ENCODE assay signal across 1 cellular context in genomic region chr13:113046066-113046882, GRCh38.
TF ChIP-seq lines count a peak whose summit lies in the region.

No MANE protein-coding gene starts in this region.

TF ChIP-seq in H1, 55 proteins besides CTCF, POLR2A, EP300 and RAD21:
- TF ChIP-seq CREB1 (IDR thresholded peaks at IDR 0.05) (no peak), KDM4A (IDR thresholded peaks at IDR 0.05; ENCODE audit: low read depth, low read length, severe bottlenecking) (no peak), SUZ12 (IDR thresholded peaks at IDR 0.05; ENCODE audit: low read length) (no peak), ASH2L (IDR thresholded peaks at IDR 0.05; ENCODE audit: low read length) (no peak), CHD1 (IDR thresholded peaks at IDR 0.05; ENCODE audit: low read depth, low read length) (no peak), KDM1A (IDR thresholded peaks at IDR 0.05; ENCODE audit: borderline replicate concordance, low read length) (no peak), TCF12 (IDR thresholded peaks at IDR 0.05; ENCODE audit: low read depth, low read length) (no peak), MAX (IDR thresholded peaks at IDR 0.05) (no peak), GTF2F1 (IDR thresholded peaks at IDR 0.05; ENCODE audit: borderline replicate concordance, low read depth, low read length) (no peak), BACH1 (IDR thresholded peaks at IDR 0.05; ENCODE audit: low read length) (no peak), MAFK (IDR thresholded peaks at IDR 0.05; ENCODE audit: low read depth, low read length) (no peak), KDM5A (IDR thresholded peaks at IDR 0.05; ENCODE audit: low read length) (no peak), RBBP5 (IDR thresholded peaks at IDR 0.05; ENCODE audit: borderline replicate concordance, low read depth, low read length) (no peak), RNF2 (IDR thresholded peaks at IDR 0.05; ENCODE audit: borderline replicate concordance, low read depth, low read length, missing control alignments, poor library complexity, severe bottlenecking) (no peak), TAF1 (IDR thresholded peaks at IDR 0.05; ENCODE audit: low read depth, low read length) (no peak), SP4 (IDR thresholded peaks at IDR 0.05; ENCODE audit: low read length) (no peak), EZH2 (IDR thresholded peaks at IDR 0.05; ENCODE audit: low read depth, low read length, severe bottlenecking) (no peak), ZNF274 (IDR thresholded peaks at IDR 0.05; ENCODE audit: borderline replicate concordance, extremely low read depth, low read length) (no peak), PHF8 (conservative IDR thresholded peaks at IDR 0.05; ENCODE audit: low read depth, low read length) (no peak)
- TF ChIP-seq, protein P1, sequence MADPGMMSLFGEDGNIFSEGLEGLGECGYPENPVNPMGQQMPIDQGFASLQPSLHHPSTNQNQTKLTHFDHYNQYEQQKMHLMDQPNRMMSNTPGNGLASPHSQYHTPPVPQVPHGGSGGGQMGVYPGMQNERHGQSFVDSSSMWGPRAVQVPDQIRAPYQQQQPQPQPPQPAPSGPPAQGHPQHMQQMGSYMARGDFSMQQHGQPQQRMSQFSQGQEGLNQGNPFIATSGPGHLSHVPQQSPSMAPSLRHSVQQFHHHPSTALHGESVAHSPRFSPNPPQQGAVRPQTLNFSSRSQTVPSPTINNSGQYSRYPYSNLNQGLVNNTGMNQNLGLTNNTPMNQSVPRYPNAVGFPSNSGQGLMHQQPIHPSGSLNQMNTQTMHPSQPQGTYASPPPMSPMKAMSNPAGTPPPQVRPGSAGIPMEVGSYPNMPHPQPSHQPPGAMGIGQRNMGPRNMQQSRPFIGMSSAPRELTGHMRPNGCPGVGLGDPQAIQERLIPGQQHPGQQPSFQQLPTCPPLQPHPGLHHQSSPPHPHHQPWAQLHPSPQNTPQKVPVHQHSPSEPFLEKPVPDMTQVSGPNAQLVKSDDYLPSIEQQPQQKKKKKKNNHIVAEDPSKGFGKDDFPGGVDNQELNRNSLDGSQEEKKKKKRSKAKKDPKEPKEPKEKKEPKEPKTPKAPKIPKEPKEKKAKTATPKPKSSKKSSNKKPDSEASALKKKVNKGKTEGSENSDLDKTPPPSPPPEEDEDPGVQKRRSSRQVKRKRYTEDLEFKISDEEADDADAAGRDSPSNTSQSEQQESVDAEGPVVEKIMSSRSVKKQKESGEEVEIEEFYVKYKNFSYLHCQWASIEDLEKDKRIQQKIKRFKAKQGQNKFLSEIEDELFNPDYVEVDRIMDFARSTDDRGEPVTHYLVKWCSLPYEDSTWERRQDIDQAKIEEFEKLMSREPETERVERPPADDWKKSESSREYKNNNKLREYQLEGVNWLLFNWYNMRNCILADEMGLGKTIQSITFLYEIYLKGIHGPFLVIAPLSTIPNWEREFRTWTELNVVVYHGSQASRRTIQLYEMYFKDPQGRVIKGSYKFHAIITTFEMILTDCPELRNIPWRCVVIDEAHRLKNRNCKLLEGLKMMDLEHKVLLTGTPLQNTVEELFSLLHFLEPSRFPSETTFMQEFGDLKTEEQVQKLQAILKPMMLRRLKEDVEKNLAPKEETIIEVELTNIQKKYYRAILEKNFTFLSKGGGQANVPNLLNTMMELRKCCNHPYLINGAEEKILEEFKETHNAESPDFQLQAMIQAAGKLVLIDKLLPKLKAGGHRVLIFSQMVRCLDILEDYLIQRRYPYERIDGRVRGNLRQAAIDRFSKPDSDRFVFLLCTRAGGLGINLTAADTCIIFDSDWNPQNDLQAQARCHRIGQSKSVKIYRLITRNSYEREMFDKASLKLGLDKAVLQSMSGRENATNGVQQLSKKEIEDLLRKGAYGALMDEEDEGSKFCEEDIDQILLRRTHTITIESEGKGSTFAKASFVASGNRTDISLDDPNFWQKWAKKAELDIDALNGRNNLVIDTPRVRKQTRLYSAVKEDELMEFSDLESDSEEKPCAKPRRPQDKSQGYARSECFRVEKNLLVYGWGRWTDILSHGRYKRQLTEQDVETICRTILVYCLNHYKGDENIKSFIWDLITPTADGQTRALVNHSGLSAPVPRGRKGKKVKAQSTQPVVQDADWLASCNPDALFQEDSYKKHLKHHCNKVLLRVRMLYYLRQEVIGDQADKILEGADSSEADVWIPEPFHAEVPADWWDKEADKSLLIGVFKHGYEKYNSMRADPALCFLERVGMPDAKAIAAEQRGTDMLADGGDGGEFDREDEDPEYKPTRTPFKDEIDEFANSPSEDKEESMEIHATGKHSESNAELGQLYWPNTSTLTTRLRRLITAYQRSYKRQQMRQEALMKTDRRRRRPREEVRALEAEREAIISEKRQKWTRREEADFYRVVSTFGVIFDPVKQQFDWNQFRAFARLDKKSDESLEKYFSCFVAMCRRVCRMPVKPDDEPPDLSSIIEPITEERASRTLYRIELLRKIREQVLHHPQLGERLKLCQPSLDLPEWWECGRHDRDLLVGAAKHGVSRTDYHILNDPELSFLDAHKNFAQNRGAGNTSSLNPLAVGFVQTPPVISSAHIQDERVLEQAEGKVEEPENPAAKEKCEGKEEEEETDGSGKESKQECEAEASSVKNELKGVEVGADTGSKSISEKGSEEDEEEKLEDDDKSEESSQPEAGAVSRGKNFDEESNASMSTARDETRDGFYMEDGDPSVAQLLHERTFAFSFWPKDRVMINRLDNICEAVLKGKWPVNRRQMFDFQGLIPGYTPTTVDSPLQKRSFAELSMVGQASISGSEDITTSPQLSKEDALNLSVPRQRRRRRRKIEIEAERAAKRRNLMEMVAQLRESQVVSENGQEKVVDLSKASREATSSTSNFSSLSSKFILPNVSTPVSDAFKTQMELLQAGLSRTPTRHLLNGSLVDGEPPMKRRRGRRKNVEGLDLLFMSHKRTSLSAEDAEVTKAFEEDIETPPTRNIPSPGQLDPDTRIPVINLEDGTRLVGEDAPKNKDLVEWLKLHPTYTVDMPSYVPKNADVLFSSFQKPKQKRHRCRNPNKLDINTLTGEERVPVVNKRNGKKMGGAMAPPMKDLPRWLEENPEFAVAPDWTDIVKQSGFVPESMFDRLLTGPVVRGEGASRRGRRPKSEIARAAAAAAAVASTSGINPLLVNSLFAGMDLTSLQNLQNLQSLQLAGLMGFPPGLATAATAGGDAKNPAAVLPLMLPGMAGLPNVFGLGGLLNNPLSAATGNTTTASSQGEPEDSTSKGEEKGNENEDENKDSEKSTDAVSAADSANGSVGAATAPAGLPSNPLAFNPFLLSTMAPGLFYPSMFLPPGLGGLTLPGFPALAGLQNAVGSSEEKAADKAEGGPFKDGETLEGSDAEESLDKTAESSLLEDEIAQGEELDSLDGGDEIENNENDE (IDR thresholded peaks at IDR 0.05; ENCODE audit: insufficient replicate concordance, low read length): no peak
